ENCODE assay signal across 9 cellular contexts in genomic region chr2:201909961-201910361, GRCh38.
A peak's percentile ranks its signal among the peaks of the same experiment; 100 is the strongest.
DNase-seq lines count a peak whose midpoint lies in the region; ATAC-seq lines count a peak whose summit lies in the region.
"Had no signal": no experiment of that assay in that cellular context is flagged by ENCODE, and none has a peak within 500 bp of the region (broad histone marks: within the 10 kb centered on the region; RNA-seq: fewer than 3 reads in every experiment).

No MANE protein-coding gene starts in this region.

- ATAC-seq in GM21723 (IDR thresholded peaks at IDR 0.05; ENCODE audit: unreplicated experiment): peak; percentile 79

- DNase-seq in GM03348 (ENCODE audit: low spot score): peak; percentile 49
- DNase-seq in RPMI8226: peak; percentile 59
- peak; percentile 82 for DNase-seq in iris pigment epithelial cell (ENCODE audit: low read depth)
- DNase-seq in NCI-H510A (lab: John Stamatoyannopoulos, UW): no peak
- no peak for DNase-seq in medulla oblongata (ENCODE audit: extremely low spot score)
- no peak for DNase-seq in DMS79 (lab: John Stamatoyannopoulos, UW)
- DNase-seq in DMS153 (lab: John Stamatoyannopoulos, UW): no peak
- DNase-seq: naive B cell had no signal

Comparison
In these comparisons a context has a peak if more than half of its experiments do, and no peak if none do; other contexts are left out.
1. DNase-seq: peak in GM03348 (single experiment), RPMI8226 (single experiment) and iris pigment epithelial cell (single experiment); none in NCI-H510A (single experiment), medulla oblongata (single experiment), DMS79 (single experiment) and DMS153 (single experiment).